28 cellular contexts compared by ENCODE assay signal in the genomic region with DNA sequence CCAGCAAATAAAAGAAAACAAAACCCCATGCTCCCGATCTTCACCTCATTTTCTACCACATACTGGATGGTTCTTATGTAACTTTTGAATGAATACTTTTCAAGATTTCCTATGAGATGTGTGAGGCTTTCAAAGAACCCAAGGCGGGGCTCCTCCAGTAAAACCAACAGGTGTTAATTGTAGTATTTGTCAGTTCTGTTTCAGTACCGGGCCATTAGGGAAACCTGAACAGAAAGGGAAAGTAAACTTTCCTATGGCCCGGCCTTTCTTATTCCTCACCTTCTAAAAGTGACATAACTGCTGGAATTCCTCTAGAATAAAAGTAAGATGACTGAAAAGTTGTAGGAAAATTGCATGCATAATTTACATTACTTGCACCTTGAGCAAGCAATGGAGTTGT.
"Had no signal": no experiment of that assay in that cellular context is flagged by ENCODE, and none has a peak within 500 bp of the region (broad histone marks: within the 10 kb centered on the region; RNA-seq: fewer than 3 reads in every experiment).

No MANE protein-coding gene starts in this region.

- H3K4me3 Mint-ChIP-seq: activated CD4-positive, alpha-beta memory T cell treated with anti-CD3 and anti-CD28 coated beads for 36 hours; activated CD4-positive, alpha-beta T cell treated with anti-CD3 and anti-CD28 coated beads, Interleukin-2, amount 10 ng/mL, durations not matched to agents 7 days and 5 days; activated naive CD8-positive, alpha-beta T cell treated with anti-CD3 and anti-CD28 coated beads, Interleukin-2, amount 50 U/mL, for 24 hours; activated T-cell treated with anti-CD3 and anti-CD28 coated beads, Interleukin-2, amount 50 U/mL, for 4 hours; T-cell had no signal

- H3K27ac Mint-ChIP-seq: activated CD4-positive, alpha-beta memory T cell treated with anti-CD3 and anti-CD28 coated beads for 36 hours; activated CD4-positive, alpha-beta T cell treated with anti-CD3 and anti-CD28 coated beads, Interleukin-2, amount 10 ng/mL, durations not matched to agents 7 days and 5 days; activated naive CD4-positive, alpha-beta T cell treated with anti-CD3 and anti-CD28 coated beads, Interleukin-2, amount 50 U/mL, for 72 hours; activated naive CD8-positive, alpha-beta T cell treated with anti-CD3 and anti-CD28 coated beads, Interleukin-2, amount 50 U/mL, for 24 hours; T-cell had no signal

- H3K36me3 Mint-ChIP-seq: activated CD4-positive, alpha-beta memory T cell treated with anti-CD3 and anti-CD28 coated beads for 36 hours; activated naive CD4-positive, alpha-beta T cell treated with anti-CD3 and anti-CD28 coated beads, Interleukin-2, amount 50 U/mL, for 72 hours; T-cell had no signal

- H3K27ac ChIP-seq: ascending aorta, body of pancreas, KMS-11, SK-N-MC had no signal

- H3K4me1 ChIP-seq: ascending aorta, body of pancreas had no signal

- H3K4me3 ChIP-seq: ascending aorta, body of pancreas, SK-N-MC had no signal

- H3K36me3 ChIP-seq: ascending aorta had no signal

- H3K27me3 Mint-ChIP-seq: activated CD4-positive, alpha-beta memory T cell treated with anti-CD3 and anti-CD28 coated beads for 36 hours; activated CD4-positive, alpha-beta T cell treated with anti-CD3 and anti-CD28 coated beads, Interleukin-2, amount 10 ng/mL, durations not matched to agents 7 days and 5 days; activated naive CD8-positive, alpha-beta T cell treated with anti-CD3 and anti-CD28 coated beads, Interleukin-2, amount 50 U/mL, for 24 hours; T-cell had no signal

- H3K9me3 ChIP-seq: ascending aorta, body of pancreas had no signal

- H3K9me3 Mint-ChIP-seq: activated CD4-positive, alpha-beta T cell treated with anti-CD3 and anti-CD28 coated beads, Interleukin-2, amount 10 ng/mL, durations not matched to agents 7 days and 5 days; activated naive CD8-positive, alpha-beta T cell treated with anti-CD3 and anti-CD28 coated beads, Interleukin-2, amount 50 U/mL, for 24 hours had no signal

- H3K27me3 ChIP-seq: ascending aorta, body of pancreas had no signal

- H3K4me1 Mint-ChIP-seq: activated CD4-positive, alpha-beta T cell treated with anti-CD3 and anti-CD28 coated beads, Interleukin-2, amount 10 ng/mL, durations not matched to agents 7 days and 5 days; activated naive CD8-positive, alpha-beta T cell treated with anti-CD3 and anti-CD28 coated beads, Interleukin-2, amount 50 U/mL, for 24 hours; T-cell had no signal

- H3K4me2 ChIP-seq: KMS-11 had no signal

- ATAC-seq: activated naive CD4-positive, alpha-beta T cell treated with anti-CD3 and anti-CD28 coated beads, Interleukin-2, amount 50 U/mL, for 72 hours; activated naive CD8-positive, alpha-beta T cell treated with anti-CD3 and anti-CD28 coated beads, Interleukin-2, amount 50 U/mL, for 24 hours; activated T-cell treated with anti-CD3 and anti-CD28 coated beads, Interleukin-2, amount 50 U/mL, for 4 hours; Panc1; Right ventricle myocardium inferior; T-cell had no signal

- H3K9ac ChIP-seq: KMS-11 had no signal

- FAIRE-seq: bronchial epithelial cell, TTC549 had no signal

- DNase-seq: activated CD4-positive, alpha-beta memory T cell treated with anti-CD3 and anti-CD28 coated beads for 36 hours; activated CD4-positive, alpha-beta T cell treated with anti-CD3 and anti-CD28 coated beads, Interleukin-2, amount 10 ng/mL, durations not matched to agents 7 days and 5 days; activated CD4-positive, CD25-positive, alpha-beta regulatory T cell; activated CD8-positive, alpha-beta memory T cell treated with anti-CD3 and anti-CD28 coated beads for 24 hours; activated effector memory CD4-positive, alpha-beta T cell treated with anti-CD3 and anti-CD28 coated beads, Interleukin-2, amount 50 U/mL, for 16 hours; activated naive CD4-positive, alpha-beta T cell treated with Interleukin-2 at 50 U/mL for 16 hours; activated naive CD8-positive, alpha-beta T cell treated with anti-CD3 and anti-CD28 coated beads, Interleukin-2, amount 50 U/mL, for 24 hours; activated T-cell treated with anti-CD3 and anti-CD28 coated beads, Interleukin-2, amount 50 U/mL, for 4 hours; amniotic stem cell; body of pancreas; MV-4-11; NCI-H1092 treated with DMSO at 0.1 percent for 48 hours; NCI-H1417 treated with DMSO at 0.1 percent for 48 hours; NCI-H1694; NCI-H2029; NCI-H446; RPMI8226; T-cell; T-helper 2 cell; T1000 had no signal
